ENCODE assay signal across 17 cellular contexts in genomic region chr7:151330656-151331055, GRCh38. TPM values are rescaled to one million over a fixed set of nuclear protein-coding genes. Genes with fewer than 3 reads are reported as not detected.
A peak's percentile ranks its signal among the peaks of the same experiment; 100 is the strongest.
DNase-seq lines count a peak whose midpoint lies in the region; TF ChIP-seq lines count a peak whose summit lies in the region.
"Had no signal": no experiment of that assay in that cellular context is flagged by ENCODE, and none has a peak within 500 bp of the region (broad histone marks: within the 10 kb centered on the region; RNA-seq: fewer than 3 reads in every experiment).

No MANE protein-coding gene starts in this region.

- no peak overlapping the region for H3K23ac ChIP-seq in mesendoderm (ENCODE audit: low read length)

- no peak overlapping the region for H4K8ac ChIP-seq in mesendoderm (ENCODE audit: low read depth, low read length)

- H3K4me3 ChIP-seq in A673 (ENCODE audit: low read depth, low read length, poor library complexity, severe bottlenecking) (no peak overlapping the region), HAP-1 (no peak overlapping the region), mesendoderm (ENCODE audit: low read length) (no peak overlapping the region), WERI-Rb-1 (ENCODE audit: low read depth, low read length) (no peak overlapping the region)
- H3K4me3 ChIP-seq: GM23248 had no signal

- H3K4ac ChIP-seq in mesendoderm (ENCODE audit: low read depth, low read length), result no peak overlapping the region

- CTCF ChIA-PET in A673 (lab: Charles Lee), result no interaction called here

- no peak overlapping the region for H3K9ac ChIP-seq in mesendoderm (ENCODE audit: low read length)
- H3K9ac ChIP-seq: GM23248 had no signal

- WGBS in mesendoderm (ENCODE audit: extremely low coverage, insufficient coverage, low lambda C conversion rate), result no CpG with 5 or more reads among the region's 3 CpGs

- H3K56ac ChIP-seq in mesendoderm (ENCODE audit: low read length), result no peak overlapping the region

- no peak overlapping the region for H2BK120ac ChIP-seq in mesendoderm (ENCODE audit: low read depth, low read length)

- H3K27ac ChIP-seq in A673 (ENCODE audit: low read depth, low read length, poor library complexity, severe bottlenecking), result no peak overlapping the region
- H3K27ac ChIP-seq in mesendoderm (ENCODE audit: low read depth, low read length), result no peak overlapping the region
- H3K27ac ChIP-seq in WERI-Rb-1, result no peak overlapping the region
- H3K27ac ChIP-seq: GM23248 had no signal

- intact Hi-C loops in A673 (cut with micrococcal nuclease; ENCODE audit: unreplicated experiment) (no loop called here), posterior vena cava (cut with DNase I) (no loop called here)

- POLR2A ChIA-PET in A673 (lab: Charles Lee; ENCODE audit: low non-redundant PET), result no interaction called here

- H3K4me1 ChIP-seq in A673 (ENCODE audit: insufficient read depth, low read length, poor library complexity, severe bottlenecking) (no peaks in the 10 kb centered on the region), HAP-1 (peaks cover 5% of the 10 kb centered on the region; the same call in 1 of the 2 replicates), mesendoderm (ENCODE audit: control insufficient read depth, low read depth, low read length) (no peaks in the 10 kb centered on the region)
- H3K4me1 ChIP-seq: BE2C had no signal

- H3K9me3 ChIP-seq in A673 (ENCODE audit: low read depth, low read length, poor library complexity, severe bottlenecking) (no peaks in the 10 kb centered on the region), HAP-1 (no peaks in the 10 kb centered on the region), WERI-Rb-1 (ENCODE audit: severe bottlenecking) (peaks cover 3% of the 10 kb centered on the region)
- H3K9me3 ChIP-seq: BE2C had no signal

- no peaks in the 10 kb centered on the region for H3K79me2 ChIP-seq in mesendoderm (ENCODE audit: control insufficient read depth, insufficient read depth, low read length)

- no peak overlapping the region for H4K5ac ChIP-seq in mesendoderm (ENCODE audit: low read length)

- H3K4me2 ChIP-seq in mesendoderm (ENCODE audit: low read length), result no peak overlapping the region

- no peaks in the 10 kb centered on the region for H3K79me1 ChIP-seq in mesendoderm (ENCODE audit: low read length)

- no peak overlapping the region for H2BK5ac ChIP-seq in mesendoderm (ENCODE audit: low read length)

- TF ChIP-seq CTCF in A673 (conservative IDR thresholded peaks at IDR 0.05; ENCODE audit: low read depth, low read length), result no peak
- no peak for TF ChIP-seq CTCF in WERI-Rb-1 (IDR thresholded peaks at IDR 0.05; ENCODE audit: low read depth, low read length)

- peak overlapping the region; percentile 5 for H3K18ac ChIP-seq in mesendoderm (ENCODE audit: low read length)

- H3K27me3 ChIP-seq in A673 (replicated peaks; ENCODE audit: insufficient read depth, low read depth, low read length, poor library complexity) (no peaks in the 10 kb centered on the region), HAP-1 (ENCODE audit: low read depth) (peaks cover 12% of the 10 kb centered on the region), mesendoderm (ENCODE audit: insufficient read depth, low read length, poor library complexity) (no peaks in the 10 kb centered on the region), WERI-Rb-1 (ENCODE audit: insufficient read depth, low read depth, severe bottlenecking) (no peaks in the 10 kb centered on the region)

- DNase-seq in A673 (ENCODE audit: low spot score) (peak; percentile 43), HAP-1 (ENCODE audit: low spot score in 2 of 2) (peak; percentile 49 to 66), mesendoderm (peak; percentile 16), posterior vena cava (ENCODE audit: low spot score) (peak; percentile 7), WERI-Rb-1 (no peak), DMS79 (lab: John Stamatoyannopoulos, UW) (no peak)
- DNase-seq: ACHN; BE2C; C1 segment of cervical spinal cord; CD4-positive, CD25-positive, alpha-beta regulatory T cell; CD8-positive, alpha-beta memory T cell; COR-L47; DMS 273 treated with DMSO at 0.1 percent for 48 hours; DMS53; GDM1; GM23248; HFFc6 had no signal

- H3K36me3 ChIP-seq in A673 (ENCODE audit: insufficient read depth, low read length, poor library complexity, severe bottlenecking) (no peaks in the 10 kb centered on the region), HAP-1 (replicated peaks) (no peaks in the 10 kb centered on the region), mesendoderm (ENCODE audit: control insufficient read depth, insufficient read depth, low read length) (no peaks in the 10 kb centered on the region), WERI-Rb-1 (no peaks in the 10 kb centered on the region)
- H3K36me3 ChIP-seq: BE2C had no signal

- H2BK15ac ChIP-seq in mesendoderm (replicated peaks; ENCODE audit: low read depth), result no peak overlapping the region

- in situ Hi-C loops in HAP-1 (cut with MboI; ENCODE audit: low sequenced_read_pairs), result no loop called here

- no peak overlapping the region for H2AK5ac ChIP-seq in mesendoderm (ENCODE audit: low read length)

- no TSS peak for BruUV-seq in A673 (replicated peaks; lab: Mats Ljungman, UMichigan)

RNA-seq across cellular contexts. Expression of gene NUB1, which starts 11.0 kb away (rescaled TPM):
- total RNA-seq in A673 (2021) (36.9 and 39.4 TPM in 2 replicates), posterior vena cava (10 to 100 TPM; 33.0 to 37.9 TPM)
- 42.7 TPM for polyA plus RNA-seq in mesendoderm (2013, experiment 1 of 2)
- polyA plus RNA-seq in mesendoderm (2013, experiment 2 of 2), result 43.4 TPM

Comparison
In these comparisons a context has a peak if more than half of its experiments do, and no peak if none do; other contexts are left out.
1. DNase-seq: peak in A673 (single experiment), HAP-1 (2 of 2), mesendoderm (single experiment) and posterior vena cava (single experiment); none in WERI-Rb-1 (single experiment) and DMS79 (single experiment).